16 cellular contexts compared by ENCODE assay signal in the genomic region with DNA sequence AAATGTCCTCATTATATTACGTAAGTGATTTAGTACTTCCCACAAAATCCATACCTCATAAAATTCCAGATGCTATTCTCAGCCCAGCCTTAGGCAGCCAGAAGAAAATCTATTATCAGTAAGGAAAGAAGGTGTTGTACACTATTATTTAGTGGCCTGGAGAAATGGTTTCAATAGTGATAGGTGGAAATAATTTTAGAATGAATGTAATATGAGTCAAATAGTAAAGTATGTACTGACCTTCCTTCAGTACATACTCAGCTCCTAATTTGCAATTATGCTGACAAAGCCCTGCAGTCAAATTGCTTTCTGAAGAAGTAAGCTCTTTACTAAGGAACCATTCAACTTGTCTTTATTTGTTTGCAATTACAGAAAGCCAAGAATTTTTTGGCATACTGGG.
"Had no signal": no experiment of that assay in that cellular context is flagged by ENCODE, and none has a peak within 500 bp of the region (broad histone marks: within the 10 kb centered on the region; RNA-seq: fewer than 3 reads in every experiment).

No MANE protein-coding gene starts in this region.

- H3K36me3 Mint-ChIP-seq: naive thymus-derived CD8-positive, alpha-beta T cell; type B pancreatic cell had no signal

- ATAC-seq: heart left ventricle; mucosa of descending colon; naive thymus-derived CD8-positive, alpha-beta T cell; right cardiac atrium had no signal

- H3K27me3 Mint-ChIP-seq: naive thymus-derived CD8-positive, alpha-beta T cell; type B pancreatic cell had no signal

- H3K27me3 ChIP-seq: heart left ventricle, neutrophil, suprapubic skin, thyroid gland had no signal

- H3K4me1 ChIP-seq: heart left ventricle, suprapubic skin, thyroid gland had no signal

- H3K4me1 Mint-ChIP-seq: endodermal cell; naive thymus-derived CD8-positive, alpha-beta T cell had no signal

- H3K27ac ChIP-seq: coronary artery, heart left ventricle, neutrophil, suprapubic skin, thyroid gland had no signal

- H3K9me3 Mint-ChIP-seq: endodermal cell, type B pancreatic cell had no signal

- H3K4me3 ChIP-seq: coronary artery, heart left ventricle, mucosa of descending colon, suprapubic skin, thyroid gland had no signal

- H3K4me3 Mint-ChIP-seq: endodermal cell; naive thymus-derived CD8-positive, alpha-beta T cell; type B pancreatic cell had no signal

- H3K9me3 ChIP-seq: heart left ventricle, mucosa of descending colon, neutrophil, suprapubic skin, thyroid gland had no signal

- H3K36me3 ChIP-seq: heart left ventricle, neutrophil, suprapubic skin, thyroid gland had no signal

- DNase-seq: effector CD4-positive, alpha-beta T cell; endodermal cell; heart left ventricle; hippocampal formation; mucosa of descending colon; naive thymus-derived CD8-positive, alpha-beta T cell; posterior cingulate gyrus; right cardiac atrium; small intestine; stimulated activated CD4-positive, alpha-beta T cell treated with anti-CD3 and anti-CD28 coated beads, Interleukin-12 subunit alpha, Interleukin-12 subunit beta, amount 100 ng/mL, for 4 hours; stimulated activated naive CD4-positive, alpha-beta T cell treated with Interleukin-2 at 50 U/mL for 16 hours; thyroid gland had no signal

- H3K27ac Mint-ChIP-seq: endodermal cell; naive thymus-derived CD8-positive, alpha-beta T cell; type B pancreatic cell had no signal
